13 cellular contexts compared by ENCODE assay signal in the genomic region with DNA sequence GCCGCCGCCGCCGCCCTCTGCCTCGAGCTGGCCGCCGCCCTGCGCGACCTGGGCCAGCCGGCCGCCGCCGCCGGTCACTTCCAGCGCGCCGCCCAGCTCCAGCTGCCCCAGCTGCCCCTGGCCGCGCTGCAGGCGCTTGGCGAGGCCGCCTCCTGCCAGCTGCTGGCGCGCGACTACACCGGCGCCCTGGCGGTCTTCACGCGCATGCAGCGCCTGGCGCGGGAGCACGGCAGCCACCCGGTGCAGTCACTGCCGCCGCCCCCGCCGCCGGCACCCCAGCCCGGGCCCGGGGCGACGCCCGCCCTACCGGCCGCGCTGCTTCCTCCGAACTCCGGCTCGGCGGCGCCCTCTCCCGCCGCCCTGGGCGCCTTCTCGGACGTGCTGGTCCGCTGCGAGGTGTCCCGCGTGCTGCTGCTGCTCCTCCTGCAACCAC. TPM values are rescaled to one million over a fixed set of nuclear protein-coding genes. Genes with fewer than 3 reads are reported as not detected.
DNase-seq lines count a peak whose midpoint lies in the region; ATAC-seq and TF ChIP-seq lines count a peak whose summit lies in the region.
"Not testable (repeated sequence)": the region's sequence is repeated elsewhere in the genome, so short reads cannot be mapped to it uniquely, and the experiment has no call there.
"Had no signal": no experiment of that assay in that cellular context is flagged by ENCODE, and none has a peak within 500 bp of the region (broad histone marks: within the 10 kb centered on the region; RNA-seq: fewer than 3 reads in every experiment).

No MANE protein-coding gene starts in this region.

- H3K27me3 ChIP-seq in left lung: not testable (repeated sequence)

- H3K27ac Mint-ChIP-seq in activated T-cell treated with anti-CD3 and anti-CD28 coated beads, Interleukin-2, amount 50 U/mL, for 72 hours; stimulated activated naive CD8-positive, alpha-beta T cell treated with anti-CD3 and anti-CD28 coated beads, Interleukin-15, amount 100 ng/mL, for 72 hours: not testable (repeated sequence)

- not testable (repeated sequence) for H3K27me3 Mint-ChIP-seq in activated T-cell treated with anti-CD3 and anti-CD28 coated beads, Interleukin-2, amount 50 U/mL, for 72 hours (ENCODE audit: low read depth); stimulated activated naive CD8-positive, alpha-beta T cell treated with anti-CD3 and anti-CD28 coated beads, Interleukin-15, amount 100 ng/mL, for 72 hours

- not testable (repeated sequence) for H3K4me3 Mint-ChIP-seq in activated T-cell treated with anti-CD3 and anti-CD28 coated beads, Interleukin-2, amount 50 U/mL, for 72 hours; stimulated activated naive CD8-positive, alpha-beta T cell treated with anti-CD3 and anti-CD28 coated beads, Interleukin-15, amount 100 ng/mL, for 72 hours

- not testable (repeated sequence) for H3K4me3 ChIP-seq in left lung

- H3K9me3 Mint-ChIP-seq in activated T-cell treated with anti-CD3 and anti-CD28 coated beads, Interleukin-2, amount 50 U/mL, for 72 hours; stimulated activated naive CD8-positive, alpha-beta T cell treated with anti-CD3 and anti-CD28 coated beads, Interleukin-15, amount 100 ng/mL, for 72 hours: not testable (repeated sequence)

- not testable (repeated sequence) for H3K36me3 Mint-ChIP-seq in activated T-cell treated with anti-CD3 and anti-CD28 coated beads, Interleukin-2, amount 50 U/mL, for 72 hours (ENCODE audit: insufficient read depth in 2 of 2)

- TF ChIP-seq CTCF in left lung (IDR thresholded peaks at IDR 0.05): not testable (repeated sequence)

- not testable (repeated sequence) for DNase-seq in activated T-cell treated with anti-CD3 and anti-CD28 coated beads, Interleukin-2, amount 50 U/mL, for 72 hours; left lung; stimulated activated naive CD8-positive, alpha-beta T cell treated with anti-CD3 and anti-CD28 coated beads, Interleukin-15, amount 100 ng/mL, for 72 hours

- H3K9me3 ChIP-seq in left lung: not testable (repeated sequence)

- H3K4me1 Mint-ChIP-seq in activated T-cell treated with anti-CD3 and anti-CD28 coated beads, Interleukin-2, amount 50 U/mL, for 72 hours (ENCODE audit: low read depth); stimulated activated naive CD8-positive, alpha-beta T cell treated with anti-CD3 and anti-CD28 coated beads, Interleukin-15, amount 100 ng/mL, for 72 hours: not testable (repeated sequence)

- H3K36me3 ChIP-seq in left lung: not testable (repeated sequence)

- intact Hi-C loops in left lung (cut with DNase I): not testable (repeated sequence)

- not testable (repeated sequence) for H3K4me1 ChIP-seq in left lung

- not testable (repeated sequence) for H3K27ac ChIP-seq in left lung

- peak; percentile 42 for ATAC-seq in GM18861 (IDR thresholded peaks at IDR 0.05; ENCODE audit: unreplicated experiment)
- peak; percentile 11 for ATAC-seq in GM19468 (IDR thresholded peaks at IDR 0.05; ENCODE audit: extremely low read depth, unreplicated experiment)
- peak; percentile 45 for ATAC-seq in HG02588 (IDR thresholded peaks at IDR 0.05; ENCODE audit: unreplicated experiment)
- peak; percentile 49 for ATAC-seq in HG03064 (IDR thresholded peaks at IDR 0.05; ENCODE audit: low read depth, unreplicated experiment)
- peak; percentile 34 for ATAC-seq in HG03520 (IDR thresholded peaks at IDR 0.05; ENCODE audit: unreplicated experiment)
- ATAC-seq in activated T-cell treated with anti-CD3 and anti-CD28 coated beads, Interleukin-2, amount 50 U/mL, for 72 hours (replicated peaks in 1 of 2): peak; percentile 59 to 68
- peak; percentile 80 for ATAC-seq in left lung
- peak; percentile 66 for ATAC-seq in stimulated activated naive CD8-positive, alpha-beta T cell treated with anti-CD3 and anti-CD28 coated beads, Interleukin-15, amount 100 ng/mL, for 72 hours

RNA-seq across cellular contexts. Expression of gene F8A1, which starts 0.7 kb away (rescaled TPM):
- 10 to 100 TPM; 50.6 to 63.7 TPM for total RNA-seq in activated T-cell treated with anti-CD3 and anti-CD28 coated beads, Interleukin-2, amount 50 U/mL, for 72 hours
- total RNA-seq in left lung: 10 to 100 TPM; 25.7 to 33.1 TPM

RNA-seq across cellular contexts. Expression of gene SMIM9, which starts 52.3 kb away (rescaled TPM):
- not detected for total RNA-seq in activated T-cell treated with anti-CD3 and anti-CD28 coated beads, Interleukin-2, amount 50 U/mL, for 72 hours
- total RNA-seq in left lung: not detected
- total RNA-seq: activated naive CD8-positive, alpha-beta T cell treated with anti-CD3 and anti-CD28 coated beads for 36 hours; cardiac muscle cell; fibroblast of lung; posterior vena cava; vagina had no signal

Comparison
In these comparisons a context has a peak if more than half of its experiments do, and no peak if none do; other contexts are left out.
1. ATAC-seq: peak in every context shown above with its lines; median percentile 80 in left lung; 66 in stimulated activated naive CD8-positive, alpha-beta T cell treated with anti-CD3 and anti-CD28 coated beads, Interleukin-15, amount 100 ng/mL, for 72 hours; 64 in activated T-cell treated with anti-CD3 and anti-CD28 coated beads, Interleukin-2, amount 50 U/mL, for 72 hours; 49 in HG03064; 45 in HG02588; 42 in GM18861; 34 in HG03520; 11 in GM19468.